In genomic region chr22:17199131-17199731, GRCh38 we compare ENCODE assay signal across 9 cellular contexts.
DNase-seq lines count a peak whose midpoint lies in the region; TF ChIP-seq lines count a peak whose summit lies in the region.
"Had no signal": no experiment of that assay in that cellular context is flagged by ENCODE, and none has a peak within 500 bp of the region (broad histone marks: within the 10 kb centered on the region; RNA-seq: fewer than 3 reads in every experiment).

No MANE protein-coding gene starts in this region.

- peaks cover 3% of the 10 kb centered on the region for H3K27me3 Mint-ChIP-seq in nephron progenitor cell (ENCODE audit: low read depth, poor library complexity)

- no peaks in the 10 kb centered on the region for H3K36me3 Mint-ChIP-seq in nephron progenitor cell (ENCODE audit: low read depth)

- peak overlapping the region; percentile 68 for H2AFZ ChIP-seq in ACC112 (ENCODE audit: low read length, unreplicated experiment)

- H3K27ac ChIP-seq in ACC112 (ENCODE audit: low read depth, low read length), result peak overlapping the region; percentile 34; the same call in 1 of the 2 replicates

- H3K27ac Mint-ChIP-seq in nephron progenitor cell, result peak overlapping the region; percentile 97

- H3K4me1 ChIP-seq in ACC112 (ENCODE audit: control insufficient read depth, insufficient read depth, low read length, unreplicated experiment), result peaks cover 3% of the 10 kb centered on the region

- no peaks in the 10 kb centered on the region for H3K36me3 ChIP-seq in ACC112 (ENCODE audit: insufficient read depth, low read length)

- no peaks in the 10 kb centered on the region for H3K79me2 ChIP-seq in ACC112 (ENCODE audit: control insufficient read depth, insufficient read depth, low read length, unreplicated experiment)

- DNase-seq in NCI-H510A treated with DMSO at 0.1 percent for 48 hours (lab: John Stamatoyannopoulos, UW) (peak; percentile 78), fibroblast of peridontal ligament (ENCODE audit: extremely low read depth) (peak; percentile 50), nephron progenitor cell (peak; percentile 65), HUDEP-2 (lab: John Stamatoyannopoulos, UW; ENCODE audit: unreplicated experiment in 76 of 76) (no peak), NCI-H526 (lab: John Stamatoyannopoulos, UW) (no peak), COR-L47 (lab: John Stamatoyannopoulos, UW) (no peak)
- no peak for DNase-seq in activated T-cell treated with anti-CD3 and anti-CD28 coated beads, Interleukin-2, amount 50 U/mL, for 48 hours
- DNase-seq: effector memory CD4-positive, alpha-beta T cell had no signal

- H3K4me3 ChIP-seq in ACC112 (ENCODE audit: low read depth, low read length), result peak overlapping the region; percentile 64

- H3K27me3 ChIP-seq in ACC112 (ENCODE audit: insufficient read depth, low read length), result no peaks in the 10 kb centered on the region

- no peak for TF ChIP-seq CTCF in nephron progenitor cell (IDR thresholded peaks at IDR 0.05)

- no peaks in the 10 kb centered on the region for H3K9me3 Mint-ChIP-seq in nephron progenitor cell

- H3K4me3 Mint-ChIP-seq in nephron progenitor cell, result peak overlapping the region; percentile 81

- H3K4me1 Mint-ChIP-seq in nephron progenitor cell, result peaks cover 64% of the 10 kb centered on the region

Comparison
In these comparisons a context has a peak if more than half of its experiments do, and no peak if none do; other contexts are left out.
1. DNase-seq: peak in NCI-H510A treated with DMSO at 0.1 percent for 48 hours (single experiment), fibroblast of peridontal ligament (single experiment) and nephron progenitor cell (single experiment); none in HUDEP-2 (0 of 76), NCI-H526 (0 of 2), activated T-cell treated with anti-CD3 and anti-CD28 coated beads, Interleukin-2, amount 50 U/mL, for 48 hours (0 of 2) and COR-L47 (single experiment).